Comparison of ENCODE assay signal across 10 cellular contexts in genomic region chr5:119322312-119322947, GRCh38. TPM values are rescaled to one million over a fixed set of nuclear protein-coding genes. Genes with fewer than 3 reads are reported as not detected.
A peak's percentile ranks its signal among the peaks of the same experiment; 100 is the strongest.
DNase-seq lines count a peak whose midpoint lies in the region; ATAC-seq and TF ChIP-seq lines count a peak whose summit lies in the region.
"Had no signal": no experiment of that assay in that cellular context is flagged by ENCODE, and none has a peak within 500 bp of the region (broad histone marks: within the 10 kb centered on the region; RNA-seq: fewer than 3 reads in every experiment).

No MANE protein-coding gene starts in this region.

- peak overlapping the region; percentile 96 for H3K27ac Mint-ChIP-seq in activated naive CD4-positive, alpha-beta T cell treated with anti-CD3 and anti-CD28 coated beads for 36 hours
- H3K27ac Mint-ChIP-seq in WTC11 (peak overlapping the region; percentile 62; the same call in 1 of the 2 replicates), immature natural killer cell (peak overlapping the region; percentile 4 to 87 (median 64))

- ATAC-seq in WTC11 = peak; percentile 16; the same call in 1 of the 2 replicates
- ATAC-seq in upper lobe of right lung = peak; percentile 7
- no peak for ATAC-seq in GM21786 (IDR thresholded peaks at IDR 0.05; ENCODE audit: unreplicated experiment)
- no peak for ATAC-seq in gastrocnemius medialis

- TF ChIP-seq CTCF in WTC11 (IDR thresholded peaks at IDR 0.05) = no peak
- TF ChIP-seq CTCF in upper lobe of right lung (IDR thresholded peaks at IDR 0.05) = no peak
- no peak for TF ChIP-seq CTCF in gastrocnemius medialis (IDR thresholded peaks at IDR 0.05 in 4 of 5, conservative IDR thresholded peaks at IDR 0.05 in 1 of 5)

- H3K4me3 ChIP-seq in upper lobe of right lung (no peak overlapping the region), gastrocnemius medialis (no peak overlapping the region)

- peaks cover 94% of the 10 kb centered on the region for H3K4me1 Mint-ChIP-seq in activated naive CD4-positive, alpha-beta T cell treated with anti-CD3 and anti-CD28 coated beads for 36 hours (ENCODE audit: low read depth)
- H3K4me1 Mint-ChIP-seq in WTC11 (peaks cover 65% of the 10 kb centered on the region), immature natural killer cell (peaks cover 82 to 94% of the 10 kb centered on the region in 2 donors)

- H3K4me1 ChIP-seq in upper lobe of right lung (peaks cover 3% of the 10 kb centered on the region), gastrocnemius medialis (peaks cover 0 to 5% of the 10 kb centered on the region in 2 donors)

- POLR2A ChIA-PET in WTC11 (lab: Charles Lee) = no interaction called here

- H3K4me3 Mint-ChIP-seq in activated naive CD4-positive, alpha-beta T cell treated with anti-CD3 and anti-CD28 coated beads for 36 hours = peak overlapping the region; percentile 59
- H3K4me3 Mint-ChIP-seq in WTC11 = peak overlapping the region; percentile 8; the same call in 1 of the 2 replicates
- no peak overlapping the region for H3K4me3 Mint-ChIP-seq in immature natural killer cell

- H3K27me3 ChIP-seq in upper lobe of right lung = no peaks in the 10 kb centered on the region
- no peaks in the 10 kb centered on the region for H3K27me3 ChIP-seq in gastrocnemius medialis

- H3K36me3 ChIP-seq in upper lobe of right lung (no peaks in the 10 kb centered on the region), gastrocnemius medialis (no peaks in the 10 kb centered on the region)

- H3K9me3 Mint-ChIP-seq in activated naive CD4-positive, alpha-beta T cell treated with anti-CD3 and anti-CD28 coated beads for 36 hours = no peaks in the 10 kb centered on the region
- H3K9me3 Mint-ChIP-seq in WTC11 (no peaks in the 10 kb centered on the region), immature natural killer cell (no peaks in the 10 kb centered on the region)

- H3K27me3 Mint-ChIP-seq in activated naive CD4-positive, alpha-beta T cell treated with anti-CD3 and anti-CD28 coated beads for 36 hours (ENCODE audit: low read depth) = no peaks in the 10 kb centered on the region
- no peaks in the 10 kb centered on the region for H3K27me3 Mint-ChIP-seq in WTC11 (ENCODE audit: low read depth)
- H3K27me3 Mint-ChIP-seq in immature natural killer cell (ENCODE audit: low read depth in 3 of 3) = peaks cover 0 to 3% (median 0%) of the 10 kb centered on the region in 3 donors

- no peak overlapping the region for H3K27ac ChIP-seq in upper lobe of right lung
- H3K27ac ChIP-seq in gastrocnemius medialis = no peak overlapping the region

- peaks cover 19% of the 10 kb centered on the region for H3K36me3 Mint-ChIP-seq in activated naive CD4-positive, alpha-beta T cell treated with anti-CD3 and anti-CD28 coated beads for 36 hours (ENCODE audit: low read depth)
- H3K36me3 Mint-ChIP-seq in WTC11 = no peaks in the 10 kb centered on the region
- H3K36me3 Mint-ChIP-seq in immature natural killer cell = peaks cover 0 to 10% (median 4%) of the 10 kb centered on the region in 3 donors

- TF ChIP-seq POLR2A in gastrocnemius medialis (IDR thresholded peaks at IDR 0.05) = no peak

- intact Hi-C loops in activated naive CD4-positive, alpha-beta T cell treated with anti-CD3 and anti-CD28 coated beads for 36 hours (cut with micrococcal nuclease) = no loop called here
- intact Hi-C loops in upper lobe of right lung (cut with DNase I) = no loop called here
- intact Hi-C loops in gastrocnemius medialis (cut with DNase I; ENCODE audit: low total_unique reads) = no loop called here

- CTCF ChIA-PET in activated naive CD4-positive, alpha-beta T cell treated with anti-CD3 and anti-CD28 coated beads for 36 hours (lab: Charles Lee) = interaction anchor here (0.9 to 1.6 kb wide), 5 partner anchors 10 to 57 kb away, joined by 3 to 5 read pairs (median 3); no protein-coding TSS in a partner anchor
- CTCF ChIA-PET in WTC11 (lab: Charles Lee) = interaction anchor here (1.0 to 1.4 kb wide), 2 partner anchors 9 to 13 kb away, joined by 3 read pairs; no protein-coding TSS in a partner anchor

- in situ Hi-C loops in gastrocnemius medialis (cut with MboI; ENCODE audit: low sequenced_read_pairs in 4 of 4) = no loop called here

- DNase-seq in activated naive CD4-positive, alpha-beta T cell treated with anti-CD3 and anti-CD28 coated beads for 36 hours = no peak
- no peak for DNase-seq in activated naive CD4-positive, alpha-beta T cell treated with anti-CD3 and anti-CD28 coated beads, Interleukin-2, amount 50 U/mL, for 16 hours
- DNase-seq in WTC11 (ENCODE audit: low spot score) (no peak), immature natural killer cell (no peak), upper lobe of right lung (no peak), gastrocnemius medialis (no peak), NCI-H524 (lab: John Stamatoyannopoulos, UW) (no peak)
- DNase-seq: C1 segment of cervical spinal cord, NCI-H774 had no signal

- no peaks in the 10 kb centered on the region for H3K9me3 ChIP-seq in upper lobe of right lung
- no peaks in the 10 kb centered on the region for H3K9me3 ChIP-seq in gastrocnemius medialis

TF ChIP-seq in WTC11, 78 proteins besides CTCF, POLR2A, EP300 and RAD21:
- TF ChIP-seq SOX15 (CRISPR knock-in tag; IDR thresholded peaks at IDR 0.05) (no peak), HMGA2 (CRISPR knock-in tag; IDR thresholded peaks at IDR 0.05) (no peak), E2F1 (CRISPR knock-in tag; IDR thresholded peaks at IDR 0.05) (no peak), ZNF263 (CRISPR knock-in tag; IDR thresholded peaks at IDR 0.05; ENCODE audit: low read depth) (no peak)
- TF ChIP-seq, protein P1, sequence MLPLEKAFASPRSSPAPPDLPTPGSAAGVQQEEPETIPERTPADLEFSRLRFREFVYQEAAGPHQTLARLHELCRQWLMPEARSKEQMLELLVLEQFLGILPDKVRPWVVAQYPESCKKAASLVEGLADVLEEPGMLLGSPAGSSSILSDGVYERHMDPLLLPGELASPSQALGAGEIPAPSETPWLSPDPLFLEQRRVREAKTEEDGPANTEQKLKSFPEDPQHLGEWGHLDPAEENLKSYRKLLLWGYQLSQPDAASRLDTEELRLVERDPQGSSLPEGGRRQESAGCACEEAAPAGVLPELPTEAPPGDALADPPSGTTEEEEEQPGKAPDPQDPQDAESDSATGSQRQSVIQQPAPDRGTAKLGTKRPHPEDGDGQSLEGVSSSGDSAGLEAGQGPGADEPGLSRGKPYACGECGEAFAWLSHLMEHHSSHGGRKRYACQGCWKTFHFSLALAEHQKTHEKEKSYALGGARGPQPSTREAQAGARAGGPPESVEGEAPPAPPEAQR (CRISPR knock-in tag; IDR thresholded peaks at IDR 0.05) = no peak

RNA-seq across cellular contexts. Expression of gene TNFAIP8, which starts 33.4 kb away (rescaled TPM):
- 100 to 1,000 TPM; 141 to 142 TPM for total RNA-seq in activated naive CD4-positive, alpha-beta T cell treated with anti-CD3 and anti-CD28 coated beads for 36 hours
- 18.1 to 24.1 TPM (median 19.9 TPM) in 3 replicates for total RNA-seq in WTC11 (2021)
- polyA plus RNA-seq in immature natural killer cell = 100 to 1,000 TPM in 2 of 3 donors, 10 to 100 TPM in 1; 99.7 to 162 (median 132) TPM
- total RNA-seq in upper lobe of right lung = 22.4 TPM
- total RNA-seq in gastrocnemius medialis = 1 to 10 TPM in 3 of 4 donors, under 1 TPM in 1; 0.20 to 5.8 (median 2.0) TPM

Comparison
In these comparisons a context has a peak if more than half of its experiments do, and no peak if none do; other contexts are left out.
1. H3K4me3 Mint-ChIP-seq: peak in activated naive CD4-positive, alpha-beta T cell treated with anti-CD3 and anti-CD28 coated beads for 36 hours (single experiment) and WTC11 (single experiment); none in immature natural killer cell (0 of 5).
2. ATAC-seq: peak in WTC11 (single experiment) and upper lobe of right lung (single experiment); none in GM21786 (single experiment) and gastrocnemius medialis (0 of 2).
3. Peak in every context shown above with its lines, with median percentiles within 50 percentile points of each other: H3K27ac Mint-ChIP-seq.